Comparison of ENCODE assay signal across 1 cellular context in genomic region chr20:11777387-11777786, GRCh38.
TF ChIP-seq lines count a peak whose summit lies in the region.

No MANE protein-coding gene starts in this region.

TF ChIP-seq in SK-N-SH treated with all-trans-retinoic acid at 6 μM for 48 hours, 23 proteins besides CTCF, POLR2A, EP300 and RAD21 (continued from another document):
- no peak for TF ChIP-seq CREB5 (CRISPR knock-in tag; IDR thresholded peaks at IDR 0.05; ENCODE audit: low read depth)
- TF ChIP-seq ARNTL (CRISPR knock-in tag; IDR thresholded peaks at IDR 0.05; ENCODE audit: borderline replicate concordance, low read depth) = no peak
- no peak for TF ChIP-seq ZNF70 (CRISPR knock-in tag; IDR thresholded peaks at IDR 0.05)
- no peak for TF ChIP-seq SNAI2 (CRISPR knock-in tag; IDR thresholded peaks at IDR 0.05)
- no peak for TF ChIP-seq ZFP30 (CRISPR knock-in tag; IDR thresholded peaks at IDR 0.05)
- no peak for TF ChIP-seq ZNF565 (CRISPR knock-in tag; conservative IDR thresholded peaks at IDR 0.05; ENCODE audit: low read depth)
- no peak for TF ChIP-seq ESRRG (CRISPR knock-in tag; IDR thresholded peaks at IDR 0.05)
- no peak for TF ChIP-seq TOX (CRISPR knock-in tag; IDR thresholded peaks at IDR 0.05; ENCODE audit: borderline replicate concordance)
- TF ChIP-seq TSHZ2 (CRISPR knock-in tag; IDR thresholded peaks at IDR 0.05) = no peak
- TF ChIP-seq PATZ1 (CRISPR knock-in tag; IDR thresholded peaks at IDR 0.05; ENCODE audit: borderline replicate concordance) = no peak
- no peak for TF ChIP-seq TCF4 (CRISPR knock-in tag; IDR thresholded peaks at IDR 0.05; ENCODE audit: borderline replicate concordance)
- TF ChIP-seq CSRNP3 (CRISPR knock-in tag; IDR thresholded peaks at IDR 0.05) = no peak
- TF ChIP-seq PPARA (CRISPR knock-in tag; IDR thresholded peaks at IDR 0.05; ENCODE audit: borderline replicate concordance) = no peak
- TF ChIP-seq ZNF8 (CRISPR knock-in tag; IDR thresholded peaks at IDR 0.05) = no peak
- TF ChIP-seq RARB (CRISPR knock-in tag; IDR thresholded peaks at IDR 0.05) = no peak
